In the genomic region with DNA sequence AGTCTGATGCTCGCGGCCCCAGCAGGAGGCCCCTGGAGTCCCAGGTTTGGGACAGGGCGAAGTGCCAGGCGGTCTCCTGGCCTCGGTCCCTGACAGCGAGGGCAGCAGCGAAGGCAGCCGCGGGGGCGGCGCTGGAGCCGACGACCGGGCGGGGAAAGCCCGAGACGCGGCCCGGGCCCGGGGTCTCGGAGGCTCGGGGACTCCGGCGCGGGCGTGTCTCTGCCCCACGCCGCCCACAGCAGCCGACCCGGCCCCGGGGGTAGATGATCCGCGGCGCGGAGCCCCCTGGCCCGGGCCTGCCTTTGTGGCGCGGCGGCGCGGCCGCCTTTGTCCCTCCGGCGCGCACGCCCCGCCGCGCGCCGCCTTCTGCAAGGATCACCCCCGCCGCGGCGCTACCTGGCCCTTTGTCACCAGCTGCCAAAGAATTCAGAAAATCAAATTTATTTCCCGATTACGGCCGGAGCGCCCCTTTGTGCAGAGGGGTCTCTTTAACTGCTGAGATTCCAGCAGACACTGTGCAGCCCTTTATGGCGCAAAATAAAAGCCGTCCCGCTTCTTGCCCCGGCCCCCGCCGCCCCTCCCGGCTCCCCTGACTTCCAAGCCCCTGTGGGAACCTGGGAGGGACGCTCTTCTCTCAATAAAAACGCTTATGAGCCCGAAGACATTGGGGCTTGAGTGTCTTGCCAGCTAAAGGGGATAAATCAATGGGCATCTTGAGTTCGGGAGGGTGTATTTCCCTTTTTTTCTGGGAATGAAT, we compare ENCODE assay signal across 8 cellular contexts.
DNase-seq lines count a peak whose midpoint lies in the region; ATAC-seq and TF ChIP-seq lines count a peak whose summit lies in the region.

No MANE protein-coding gene starts in this region.

- H2AFZ ChIP-seq in OCI-LY7 (ENCODE audit: low read length): no peak overlapping the region

- H3K27ac Mint-ChIP-seq in activated T-helper 1 cell treated with anti-CD3 and anti-CD28 coated beads, Interleukin-12 subunit alpha, Interleukin-12 subunit beta, Interleukin-2, Interleukin-4 antibody, amounts not matched to agents 30 ng/mL and 10 ng/mL and 1 ng/mL, durations not matched to agents 14 hours and 24 hours and 36 hours: peak overlapping the region; percentile 69

- H4K20me1 ChIP-seq in OCI-LY7 (ENCODE audit: insufficient read depth, low read length): no peaks in the 10 kb centered on the region

- TF ChIP-seq POLR2A in suprapubic skin (IDR thresholded peaks at IDR 0.05): no peak
- no peak for TF ChIP-seq POLR2A in gastroesophageal sphincter (IDR thresholded peaks at IDR 0.05)

- peaks cover 8% of the 10 kb centered on the region for H3K27me3 Mint-ChIP-seq in activated T-helper 1 cell treated with anti-CD3 and anti-CD28 coated beads, Interleukin-12 subunit alpha, Interleukin-12 subunit beta, Interleukin-2, Interleukin-4 antibody, amounts not matched to agents 30 ng/mL and 10 ng/mL and 1 ng/mL, durations not matched to agents 14 hours and 24 hours and 36 hours (ENCODE audit: insufficient read depth)

- CTCF ChIA-PET in OCI-LY7 (lab: Charles Lee; ENCODE audit: unreplicated experiment): no interaction called here

- H3K4me2 ChIP-seq in OCI-LY7 (ENCODE audit: low read length): no peak overlapping the region

- peak overlapping the region; percentile 4 for H3K27ac ChIP-seq in suprapubic skin
- no peak overlapping the region for H3K27ac ChIP-seq in gastroesophageal sphincter
- H3K27ac ChIP-seq in OCI-LY7 (ENCODE audit: low read depth, low read length, poor library complexity, severe bottlenecking): no peak overlapping the region

- H3K36me3 Mint-ChIP-seq in activated T-helper 1 cell treated with anti-CD3 and anti-CD28 coated beads, Interleukin-12 subunit alpha, Interleukin-12 subunit beta, Interleukin-2, Interleukin-4 antibody, amounts not matched to agents 30 ng/mL and 10 ng/mL and 1 ng/mL, durations not matched to agents 14 hours and 24 hours and 36 hours (ENCODE audit: low read depth): peaks cover 1% of the 10 kb centered on the region

- H3K4me1 Mint-ChIP-seq in activated T-helper 1 cell treated with anti-CD3 and anti-CD28 coated beads, Interleukin-12 subunit alpha, Interleukin-12 subunit beta, Interleukin-2, Interleukin-4 antibody, amounts not matched to agents 30 ng/mL and 10 ng/mL and 1 ng/mL, durations not matched to agents 14 hours and 24 hours and 36 hours (ENCODE audit: low read depth): peaks cover 34% of the 10 kb centered on the region

- H3K9me3 Mint-ChIP-seq in activated T-helper 1 cell treated with anti-CD3 and anti-CD28 coated beads, Interleukin-12 subunit alpha, Interleukin-12 subunit beta, Interleukin-2, Interleukin-4 antibody, amounts not matched to agents 30 ng/mL and 10 ng/mL and 1 ng/mL, durations not matched to agents 14 hours and 24 hours and 36 hours: no peaks in the 10 kb centered on the region

- ATAC-seq in HG02678 (IDR thresholded peaks at IDR 0.05; ENCODE audit: unreplicated experiment) (peak; percentile 35), gastroesophageal sphincter (no peak)

- H3K4me3 ChIP-seq in suprapubic skin (peak overlapping the region; percentile 48), gastroesophageal sphincter (peak overlapping the region in 1 of 2 donors; percentile 41), OCI-LY7 (ENCODE audit: low read depth, low read length, poor library complexity, severe bottlenecking) (no peak overlapping the region)

- BruUV-seq in OCI-LY7 (replicated peaks; lab: Mats Ljungman, UMichigan): no TSS peak

- H3K27me3 ChIP-seq in suprapubic skin (peaks cover 21% of the 10 kb centered on the region), gastroesophageal sphincter (peaks cover 22% of the 10 kb centered on the region)

- DNase-seq in Daoy (ENCODE audit: low read depth) (peak; percentile 31), islet precursor cell (peak; percentile 61), suprapubic skin (ENCODE audit: low spot score in 2 of 2) (no peak), OCI-LY7 (ENCODE audit: low spot score) (no peak), EL (no peak)
- DNase-seq in activated T-helper 1 cell treated with anti-CD3 and anti-CD28 coated beads, Interleukin-12 subunit alpha, Interleukin-12 subunit beta, Interleukin-2, Interleukin-4 antibody, amounts not matched to agents 30 ng/mL and 10 ng/mL and 1 ng/mL, durations not matched to agents 14 hours and 24 hours and 36 hours (ENCODE audit: low spot score): peak; percentile 5

- no peaks in the 10 kb centered on the region for H3K9me2 ChIP-seq in OCI-LY7 (ENCODE audit: insufficient read depth, low read length)

- TF ChIP-seq CTCF in suprapubic skin (IDR thresholded peaks at IDR 0.05) (no peak), gastroesophageal sphincter (IDR thresholded peaks at IDR 0.05) (no peak), OCI-LY7 (conservative IDR thresholded peaks at IDR 0.05; ENCODE audit: low read length) (no peak)

- no peaks in the 10 kb centered on the region for H3K79me2 ChIP-seq in OCI-LY7 (ENCODE audit: insufficient read depth, low read depth, low read length)

- intact Hi-C loops in activated T-helper 1 cell treated with anti-CD3 and anti-CD28 coated beads, Interleukin-12 subunit alpha, Interleukin-12 subunit beta, Interleukin-2, Interleukin-4 antibody, amounts not matched to agents 30 ng/mL and 10 ng/mL and 1 ng/mL, durations not matched to agents 14 hours and 24 hours and 36 hours (cut with micrococcal nuclease): loop anchor here (5.0 kb wide), 1 partner anchor 132 kb away; no protein-coding TSS in a partner anchor
- intact Hi-C loops in OCI-LY7 (cut with micrococcal nuclease; ENCODE audit: unreplicated experiment): no loop called here

- POLR2A ChIA-PET in OCI-LY7 (lab: Charles Lee): no interaction called here

- H3K4me1 ChIP-seq in suprapubic skin (peaks cover 9% of the 10 kb centered on the region), gastroesophageal sphincter (peaks cover 0 to 19% (median 0%) of the 10 kb centered on the region in 3 donors), OCI-LY7 (ENCODE audit: insufficient read depth, low read length, poor library complexity, severe bottlenecking) (peaks cover 6% of the 10 kb centered on the region)

- peak overlapping the region; percentile 81 for H3K4me3 Mint-ChIP-seq in activated T-helper 1 cell treated with anti-CD3 and anti-CD28 coated beads, Interleukin-12 subunit alpha, Interleukin-12 subunit beta, Interleukin-2, Interleukin-4 antibody, amounts not matched to agents 30 ng/mL and 10 ng/mL and 1 ng/mL, durations not matched to agents 14 hours and 24 hours and 36 hours

- WGBS in suprapubic skin: 24% methylated on average over 10 of the region's 70 CpGs
- WGBS in gastroesophageal sphincter (ENCODE audit: low coverage in 1 of 2), 2 donors: 16 to 38% methylated on average over 15 to 17 of the region's 70 CpGs

- H3K9me3 ChIP-seq in suprapubic skin (no peaks in the 10 kb centered on the region), gastroesophageal sphincter (no peaks in the 10 kb centered on the region), OCI-LY7 (ENCODE audit: low read length) (no peaks in the 10 kb centered on the region)

- TF ChIP-seq EP300 in suprapubic skin (IDR thresholded peaks at IDR 0.05) (no peak), gastroesophageal sphincter (IDR thresholded peaks at IDR 0.05) (no peak)

- H3K36me3 ChIP-seq in suprapubic skin: no peaks in the 10 kb centered on the region
- no peaks in the 10 kb centered on the region for H3K36me3 ChIP-seq in gastroesophageal sphincter
- no peaks in the 10 kb centered on the region for H3K36me3 ChIP-seq in OCI-LY7 (ENCODE audit: insufficient read depth, low read length)

Comparison
In these comparisons a context has a peak if more than half of its experiments do, and no peak if none do; other contexts are left out.
1. DNase-seq: peak in Daoy (single experiment), activated T-helper 1 cell treated with anti-CD3 and anti-CD28 coated beads, Interleukin-12 subunit alpha, Interleukin-12 subunit beta, Interleukin-2, Interleukin-4 antibody, amounts not matched to agents 30 ng/mL and 10 ng/mL and 1 ng/mL, durations not matched to agents 14 hours and 24 hours and 36 hours (single experiment) and islet precursor cell (single experiment); none in suprapubic skin (0 of 2), OCI-LY7 (single experiment) and EL (single experiment).